ENCODE assay signal across 27 cellular contexts in genomic region chr1:223250632-223251015, GRCh38.
DNase-seq lines count a peak whose midpoint lies in the region; ATAC-seq, FAIRE-seq and TF ChIP-seq lines count a peak whose summit lies in the region.
"Had no signal": no experiment of that assay in that cellular context is flagged by ENCODE, and none has a peak within 500 bp of the region (broad histone marks: within the 10 kb centered on the region; RNA-seq: fewer than 3 reads in every experiment).

No MANE protein-coding gene starts in this region.

- H3K4me3 ChIP-seq in right atrium auricular region (no peak overlapping the region), coronary artery (no peak overlapping the region), keratinocyte (ENCODE audit: control insufficient read depth in 2 of 3, extremely low read depth in 1 of 3, insufficient read depth in 2 of 3, low read depth in 1 of 3, low read length in 3 of 3) (no peak overlapping the region)

- TF ChIP-seq CTCF in right atrium auricular region (IDR thresholded peaks at IDR 0.05) (no peak), coronary artery (IDR thresholded peaks at IDR 0.05) (no peak), keratinocyte (optimal IDR thresholded peaks at IDR 0.05 in 1 of 3, IDR thresholded peaks at IDR 0.05 in 1 of 3, conservative IDR thresholded peaks at IDR 0.05 in 1 of 3; ENCODE audit: extremely low read depth in 1 of 3, insufficient read depth in 2 of 3, low read length in 3 of 3) (no peak)

- no peak for TF ChIP-seq POLR2A in H54 (IDR thresholded peaks at IDR 0.05; ENCODE audit: low read depth, low read length)

- H3K9ac ChIP-seq in keratinocyte (ENCODE audit: control insufficient read depth, extremely low read depth, insufficient read depth, low read length), result peak overlapping the region; percentile 7
- H3K9ac ChIP-seq: KMS-11 had no signal

- H3K79me2 ChIP-seq in keratinocyte (ENCODE audit: control insufficient read depth, insufficient read depth, low read length), result no peaks in the 10 kb centered on the region

- intact Hi-C loops in left cardiac atrium (cut with DNase I), result no loop called here

- dilution Hi-C loops in keratinocyte (cut with MboI; ENCODE audit: extremely low pct_ligation_motif_present, low sequenced_read_pairs), result no loop called here

- no peaks in the 10 kb centered on the region for H4K20me1 ChIP-seq in keratinocyte (ENCODE audit: control insufficient read depth, extremely low read depth, insufficient read depth, low read length)

- H3K36me3 ChIP-seq in right atrium auricular region (no peaks in the 10 kb centered on the region), keratinocyte (ENCODE audit: control insufficient read depth in 2 of 2, extremely low read depth in 1 of 2, insufficient read depth in 2 of 2, low read length in 2 of 2) (no peaks in the 10 kb centered on the region)

- peak overlapping the region; percentile 1 for H3K4me2 ChIP-seq in keratinocyte (ENCODE audit: control insufficient read depth, extremely low read depth, insufficient read depth, low read depth, low read length)
- H3K4me2 ChIP-seq: KMS-11 had no signal

- H3K9me1 ChIP-seq in keratinocyte (ENCODE audit: control insufficient read depth, extremely low read depth, insufficient read depth, low read length), result no peaks in the 10 kb centered on the region

- H2AFZ ChIP-seq in keratinocyte (ENCODE audit: control insufficient read depth, low read length), result no peak overlapping the region

- ATAC-seq in left cardiac atrium, result no peak
- ATAC-seq: HCT116, Panc1 had no signal

- H3K27ac ChIP-seq in right atrium auricular region, result no peak overlapping the region
- H3K27ac ChIP-seq in coronary artery, result no peak overlapping the region
- H3K27ac ChIP-seq in keratinocyte (ENCODE audit: control insufficient read depth, insufficient read depth, low read length), result peak overlapping the region; percentile 22
- H3K27ac ChIP-seq: C4-2B, KMS-11 had no signal

- H3K4me1 ChIP-seq in right atrium auricular region (no peaks in the 10 kb centered on the region), keratinocyte (ENCODE audit: control insufficient read depth, extremely low read depth, insufficient read depth, low read length) (peaks cover 15% of the 10 kb centered on the region)

- FAIRE-seq in keratinocyte (lab: Jason Lieb, UNC) (no peak), H54 (lab: Jason Lieb, UNC) (no peak)
- FAIRE-seq: D721Med, GM19239, HTR-8/SVneo had no signal

- DNase-seq in right atrium auricular region (ENCODE audit: low spot score), result peak; percentile 9
- DNase-seq in left cardiac atrium, result no peak
- DNase-seq in coronary artery (ENCODE audit: low spot score), result peak; percentile 59
- DNase-seq in keratinocyte (ENCODE audit: low read depth, low spot score), result no peak
- no peak for DNase-seq in EL
- no peak for DNase-seq in NCI-H187 (lab: John Stamatoyannopoulos, UW)
- DNase-seq in H54 (ENCODE audit: insufficient read length, low spot score), result no peak
- DNase-seq: 8988T; AML-193; DMS53; GF-D8; GOT3; IMR-90; NCI-H1105 treated with DMSO at 0.1 percent for 48 hours; NCI-H2081; NCI-H2171; NCI-H345; NCI-H524; NCI-H774; NK-92 treated with Interleukin-12 subunit alpha and Interleukin-12 subunit beta, amount 100 ng/mL, for 24 hours had no signal

- H3K27me3 ChIP-seq in right atrium auricular region (no peaks in the 10 kb centered on the region), keratinocyte (ENCODE audit: control insufficient read depth, extremely low read depth, insufficient read depth, low read length) (no peaks in the 10 kb centered on the region)

- no peaks in the 10 kb centered on the region for H3K9me3 ChIP-seq in right atrium auricular region
- no peaks in the 10 kb centered on the region for H3K9me3 ChIP-seq in keratinocyte (ENCODE audit: control insufficient read depth, low read depth, low read length)

Comparison
In these comparisons a context has a peak if more than half of its experiments do, and no peak if none do; other contexts are left out.
1. DNase-seq: peak in right atrium auricular region (single experiment) and coronary artery (single experiment); none in left cardiac atrium (single experiment), keratinocyte (single experiment), EL (single experiment), NCI-H187 (0 of 2) and H54 (single experiment).